In genomic region chr6:35583893-35584688, GRCh38 we compare ENCODE assay signal across 8 cellular contexts.
DNase-seq lines count a peak whose midpoint lies in the region; ATAC-seq, FAIRE-seq and TF ChIP-seq lines count a peak whose summit lies in the region.

No MANE protein-coding gene starts in this region.

- H3K4me3 ChIP-seq in A549 = no peak overlapping the region
- no peak overlapping the region for H3K4me3 ChIP-seq in colonic mucosa
- no peak overlapping the region for H3K4me3 ChIP-seq in left lung

- H3K4me1 ChIP-seq in A549 = no peaks in the 10 kb centered on the region
- H3K4me1 ChIP-seq in colonic mucosa = no peaks in the 10 kb centered on the region
- peaks cover 0 to 47% of the 10 kb centered on the region in 2 donors for H3K4me1 ChIP-seq in left lung

- intact Hi-C loops in colonic mucosa (cut with DNase I) = loop anchor here (2.0 kb wide), 1 partner anchor 153 kb away; the partner anchor contains the start of gene ARMC12
- intact Hi-C loops in left lung (cut with DNase I) = loop anchor here (5.0 to 10.0 kb wide), 2 partner anchors 151 to 153 kb away; partner anchors contain the start of gene ARMC12 (in 2 of the 2)

- 20% methylated on average over 6 of the region's 6 CpGs for WGBS in A549 (ENCODE audit: missing lambda C conversion rate)

- TF ChIP-seq CTCF in A549 (IDR thresholded peaks at IDR 0.05) = peak; percentile 85
- peak; percentile 78 for TF ChIP-seq CTCF in colonic mucosa (IDR thresholded peaks at IDR 0.05)
- TF ChIP-seq CTCF in left lung (IDR thresholded peaks at IDR 0.05) = peak; percentile 51 to 62

- H3K4me2 ChIP-seq in A549 = no peak overlapping the region

- no peak for TF ChIP-seq POLR2A in A549 (IDR thresholded peaks at IDR 0.05; ENCODE audit: low read length)

- H3K9ac ChIP-seq in colonic mucosa (ENCODE audit: low read depth in 2 of 2, low read length in 2 of 2) = no peak overlapping the region

- H3K36me3 ChIP-seq in colonic mucosa (no peaks in the 10 kb centered on the region), left lung (peaks cover 0 to 93% of the 10 kb centered on the region in 2 donors)

- POLR2A ChIA-PET in A549 (lab: Yijun Ruan, JAX) = no interaction called here

- peak in 1 of 2 experiments; percentile 67 for DNase-seq in A549 (ENCODE audit: low read depth in 1 of 2, low spot score in 1 of 2)
- peak; percentile 17 for DNase-seq in GM18507 (ENCODE audit: extremely low spot score, insufficient read length, low read depth)
- peak; percentile 54 for DNase-seq in NCI-H460 (ENCODE audit: extremely low read depth, low read depth)
- DNase-seq in activated CD4-positive, alpha-beta T cell treated with anti-CD3 and anti-CD28 coated beads for 4 hours = peak; percentile 67 to 80
- peak; percentile 74 for DNase-seq in colonic mucosa
- peak in 1 of 2 donors; percentile 44 for DNase-seq in left lung
- DNase-seq in stimulated activated CD8-positive, alpha-beta memory T cell treated with anti-CD3 and anti-CD28 coated beads, Interleukin-12 subunit alpha, Interleukin-12 subunit beta, amount 100 ng/mL, for 1 hour (ENCODE audit: low read depth) = peak; percentile 61

- FAIRE-seq in A549 (lab: Jason Lieb, UNC) = no peak
- peak; percentile 91 for FAIRE-seq in GM18507 (lab: Jason Lieb, UNC)

- no peaks in the 10 kb centered on the region for H3K27me3 ChIP-seq in colonic mucosa
- no peaks in the 10 kb centered on the region for H3K27me3 ChIP-seq in left lung

- TF ChIP-seq EP300 in A549 (IDR thresholded peaks at IDR 0.05) = no peak

- no peaks in the 10 kb centered on the region for H3K9me3 ChIP-seq in A549
- no peaks in the 10 kb centered on the region for H3K9me3 ChIP-seq in colonic mucosa
- H3K9me3 ChIP-seq in left lung = no peaks in the 10 kb centered on the region

- ATAC-seq in A549 = peak; percentile 64 to 77; a peak in 5 of 6 replicates
- ATAC-seq in left lung = peak; percentile 90
- no peak for ATAC-seq in HG02970 (IDR thresholded peaks at IDR 0.05; ENCODE audit: low FRiP score, unreplicated experiment)

- CTCF ChIA-PET in A549 (lab: Yijun Ruan, JAX) = interaction anchor here (0.5 to 6.8 kb wide), 28 partner anchors 9 to 517 kb away, joined by 3 to 129 read pairs (median 4); partner anchors contain the start of gene ARMC12

- H3K27ac ChIP-seq in A549 = peak overlapping the region in 1 of 2 experiments; percentile 43; a peak in 1 of 6 replicates
- no peak overlapping the region for H3K27ac ChIP-seq in colonic mucosa
- peak overlapping the region in 1 of 2 donors; percentile 1 for H3K27ac ChIP-seq in left lung

- peak; percentile 89 to 93 for TF ChIP-seq RAD21 in A549 (conservative IDR thresholded peaks at IDR 0.05 in 1 of 2, IDR thresholded peaks at IDR 0.05 in 1 of 2)

TF ChIP-seq in A549, 52 proteins besides CTCF, POLR2A, EP300 and RAD21:
- TF ChIP-seq SMC3 (IDR thresholded peaks at IDR 0.05) = peak; percentile 96
- TF ChIP-seq MAX (IDR thresholded peaks at IDR 0.05) = no peak
